Comparison of ENCODE assay signal across 9 cellular contexts in the genomic region with DNA sequence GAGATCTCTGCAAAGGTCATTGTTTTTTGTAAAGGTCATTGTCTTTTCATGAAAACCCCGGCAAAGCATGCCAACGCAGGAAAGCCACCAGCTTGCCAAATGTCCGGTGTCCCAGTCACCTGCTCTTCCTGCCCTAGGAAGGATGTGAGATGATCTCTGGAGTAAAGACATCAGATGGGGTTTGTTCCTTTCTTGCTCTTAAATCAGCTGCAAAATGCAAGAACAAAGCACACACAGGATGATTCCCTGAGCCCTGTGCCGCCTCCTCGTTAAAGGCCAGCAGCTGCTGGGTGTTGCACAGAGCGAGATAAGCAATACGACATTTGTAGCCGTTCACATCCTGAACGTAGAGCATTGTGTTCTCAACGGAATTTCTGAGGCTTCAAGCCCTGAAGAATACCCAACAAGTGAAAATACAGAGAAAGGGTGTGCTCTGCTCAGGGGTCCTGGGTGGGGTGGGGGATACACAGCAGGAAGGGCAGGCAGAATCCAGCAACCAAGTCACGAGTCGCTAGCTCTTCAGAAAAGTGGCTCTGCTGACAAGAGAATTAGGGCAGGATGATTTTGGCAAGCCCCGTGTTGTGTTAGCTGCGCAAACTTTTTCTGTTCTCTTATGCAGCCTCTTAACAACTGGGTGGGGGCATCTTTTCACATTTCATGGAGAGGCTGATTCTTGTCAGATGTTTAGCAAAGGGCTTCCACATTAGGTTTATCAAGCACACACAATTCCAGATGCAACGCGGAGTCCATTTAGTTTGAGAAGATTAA.
DNase-seq lines count a peak whose midpoint lies in the region; ATAC-seq and TF ChIP-seq lines count a peak whose summit lies in the region.
"Had no signal": no experiment of that assay in that cellular context is flagged by ENCODE, and none has a peak within 500 bp of the region (broad histone marks: within the 10 kb centered on the region; RNA-seq: fewer than 3 reads in every experiment).

No MANE protein-coding gene starts in this region.

- H3K27me3 ChIP-seq in ascending aorta, result no peaks in the 10 kb centered on the region
- no peaks in the 10 kb centered on the region for H3K27me3 ChIP-seq in left lung
- H3K27me3 ChIP-seq in suprapubic skin, result no peaks in the 10 kb centered on the region

- TF ChIP-seq EP300 in suprapubic skin (IDR thresholded peaks at IDR 0.05), result no peak

- no peak for TF ChIP-seq POLR2A in suprapubic skin (IDR thresholded peaks at IDR 0.05)

- intact Hi-C loops in ascending aorta (cut with DNase I) (no loop called here), left lung (cut with DNase I) (no loop called here)

- peak; percentile 30 for DNase-seq in NCI-H748 (lab: John Stamatoyannopoulos, UW; ENCODE audit: unreplicated experiment)
- no peak for DNase-seq in NCI-H748 treated with DMSO at 0.1 percent for 48 hours (lab: John Stamatoyannopoulos, UW)
- peak in 1 of 2 donors; percentile 65 for DNase-seq in ascending aorta (ENCODE audit: low spot score in 2 of 2)
- no peak for DNase-seq in left lung
- no peak for DNase-seq in suprapubic skin (ENCODE audit: low spot score in 2 of 2)
- DNase-seq in NCI-H1436 (lab: John Stamatoyannopoulos, UW), result no peak
- DNase-seq in putamen (ENCODE audit: low spot score), result no peak

- TF ChIP-seq CTCF in ascending aorta (IDR thresholded peaks at IDR 0.05), result no peak
- no peak for TF ChIP-seq CTCF in left lung (IDR thresholded peaks at IDR 0.05)
- no peak for TF ChIP-seq CTCF in suprapubic skin (IDR thresholded peaks at IDR 0.05)

- H3K36me3 ChIP-seq in ascending aorta, result no peaks in the 10 kb centered on the region
- no peaks in the 10 kb centered on the region for H3K36me3 ChIP-seq in left lung
- no peaks in the 10 kb centered on the region for H3K36me3 ChIP-seq in suprapubic skin

- WGBS in suprapubic skin, result 12% methylated on average over 16 of the region's 16 CpGs

- H3K9me3 ChIP-seq in ascending aorta (no peaks in the 10 kb centered on the region), left lung (no peaks in the 10 kb centered on the region), suprapubic skin (no peaks in the 10 kb centered on the region)

- peak; percentile 60 for ATAC-seq in left lung
- no peak for ATAC-seq in HG03442 (IDR thresholded peaks at IDR 0.05; ENCODE audit: unreplicated experiment)

- peaks cover 3 to 11% of the 10 kb centered on the region in 2 donors for H3K4me1 ChIP-seq in ascending aorta
- peaks cover 9 to 39% of the 10 kb centered on the region in 2 donors for H3K4me1 ChIP-seq in left lung
- peaks cover 48% of the 10 kb centered on the region for H3K4me1 ChIP-seq in suprapubic skin

- H3K27ac ChIP-seq in ascending aorta, result no peak overlapping the region
- peak overlapping the region in 1 of 2 donors; percentile 45 for H3K27ac ChIP-seq in left lung
- peak overlapping the region; percentile 80 for H3K27ac ChIP-seq in suprapubic skin
- H3K27ac ChIP-seq: epithelial cell of prostate had no signal

- H3K4me3 ChIP-seq in ascending aorta (peak overlapping the region; percentile 6 to 32), left lung (no peak overlapping the region), suprapubic skin (peak overlapping the region; percentile 27)

Comparison
In these comparisons a context has a peak if more than half of its experiments do, and no peak if none do; other contexts are left out.
1. H3K4me3 ChIP-seq: peak in ascending aorta (2 of 2) and suprapubic skin (single experiment); none in left lung (0 of 2).